8 cellular contexts compared by ENCODE assay signal in the genomic region with DNA sequence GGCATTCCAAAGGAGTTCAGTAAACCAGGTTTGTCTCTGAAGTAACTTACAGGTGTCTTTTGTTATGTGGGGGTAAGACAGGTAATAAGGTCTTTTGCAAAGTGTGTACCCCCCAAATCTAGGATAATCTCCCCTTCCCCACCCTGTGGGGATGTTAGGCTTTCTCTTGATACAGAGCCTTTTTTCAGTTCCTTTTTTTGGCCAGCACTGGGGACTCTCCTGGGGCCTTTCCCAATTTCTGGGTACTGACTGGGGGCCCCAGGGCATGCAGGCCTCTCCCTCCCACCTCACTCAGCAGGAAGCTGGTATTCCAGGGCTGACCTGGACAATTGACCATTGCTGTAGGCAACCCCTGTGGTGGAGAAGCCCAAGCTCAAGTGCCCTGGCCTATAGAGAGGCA.
"Had no signal": no experiment of that assay in that cellular context is flagged by ENCODE, and none has a peak within 500 bp of the region (broad histone marks: within the 10 kb centered on the region; RNA-seq: fewer than 3 reads in every experiment).

No MANE protein-coding gene starts in this region.

- H3K9me3 ChIP-seq: HAP-1 had no signal

- H3K9ac ChIP-seq: GM23248 had no signal

- H2AFZ ChIP-seq: GM23248 had no signal

- DNase-seq: GM23248, GOT3, H7, HFFc6 had no signal

- H3K4me3 ChIP-seq: GM23248, HAP-1 had no signal

- H3K4me1 ChIP-seq: HAP-1 had no signal

- H3K36me3 ChIP-seq: HAP-1 had no signal

- FAIRE-seq: HepG2 had no signal

- H3K27ac ChIP-seq: GM23248, HL-60 had no signal

- ATAC-seq: HCT116, HepG2 had no signal
